ENCODE assay signal across 9 cellular contexts in genomic region chr3:4588410-4588809, GRCh38.
DNase-seq lines count a peak whose midpoint lies in the region; ATAC-seq and TF ChIP-seq lines count a peak whose summit lies in the region.
"Had no signal": no experiment of that assay in that cellular context is flagged by ENCODE, and none has a peak within 500 bp of the region (broad histone marks: within the 10 kb centered on the region; RNA-seq: fewer than 3 reads in every experiment).

No MANE protein-coding gene starts in this region.

- CTCF ChIA-PET in activated CD8-positive, alpha-beta memory T cell treated with anti-CD3 and anti-CD28 coated beads, Interleukin-2, amount 10 ng/mL, durations not matched to agents 7 days and 5 days (lab: Charles Lee), result interaction anchor here (0.8 to 1.8 kb wide), 5 partner anchors 45 to 248 kb away, joined by 3 to 10 read pairs (median 4); no protein-coding TSS in a partner anchor

- H3K27me3 ChIP-seq in foreskin keratinocyte (no peaks in the 10 kb centered on the region), gastrocnemius medialis (no peaks in the 10 kb centered on the region)

- no peaks in the 10 kb centered on the region for H3K9me3 Mint-ChIP-seq in activated CD8-positive, alpha-beta memory T cell treated with anti-CD3 and anti-CD28 coated beads, Interleukin-2, amount 10 ng/mL, durations not matched to agents 7 days and 5 days (ENCODE audit: low read depth)

- H3K4me1 Mint-ChIP-seq in activated CD8-positive, alpha-beta memory T cell treated with anti-CD3 and anti-CD28 coated beads, Interleukin-2, amount 10 ng/mL, durations not matched to agents 7 days and 5 days, result peaks cover 59% of the 10 kb centered on the region

- DNase-seq in activated CD8-positive, alpha-beta memory T cell treated with anti-CD3 and anti-CD28 coated beads, Interleukin-2, amount 10 ng/mL, durations not matched to agents 7 days and 5 days, result no peak
- DNase-seq in activated CD8-positive, alpha-beta memory T cell treated with anti-CD3 and anti-CD28 coated beads, Interleukin-2, amount 50 U/mL, for 48 hours, result no peak
- DNase-seq in foreskin keratinocyte (peak in 1 of 2 donors; percentile 58), superior temporal gyrus (ENCODE audit: extremely low spot score) (peak; percentile 58), gastrocnemius medialis (no peak), NCI-H1105 (lab: John Stamatoyannopoulos, UW) (no peak)
- DNase-seq: stimulated activated CD4-positive, alpha-beta T cell treated with anti-CD3 and anti-CD28 coated beads, Interleukin-1b, Interleukin-23, amount 100 ng/mL, for 48 hours had no signal

- no peaks in the 10 kb centered on the region for H3K4me1 ChIP-seq in foreskin keratinocyte
- peaks cover 0 to 3% of the 10 kb centered on the region in 2 donors for H3K4me1 ChIP-seq in gastrocnemius medialis

- H3K4me3 Mint-ChIP-seq in activated CD8-positive, alpha-beta memory T cell treated with anti-CD3 and anti-CD28 coated beads, Interleukin-2, amount 10 ng/mL, durations not matched to agents 7 days and 5 days, result no peak overlapping the region

- no peaks in the 10 kb centered on the region for H3K9me3 ChIP-seq in gastrocnemius medialis

- in situ Hi-C loops in gastrocnemius medialis (cut with MboI; ENCODE audit: low sequenced_read_pairs in 4 of 4), result no loop called here

- ATAC-seq in activated CD8-positive, alpha-beta memory T cell treated with anti-CD3 and anti-CD28 coated beads, Interleukin-2, amount 10 ng/mL, durations not matched to agents 7 days and 5 days, result peak; percentile 46
- ATAC-seq in SK-N-SH treated with all-trans-retinoic acid at 6 μM for 48 hours, result peak; percentile 92
- peak; percentile 71 for ATAC-seq in foreskin keratinocyte
- ATAC-seq in gastrocnemius medialis, result no peak
- no peak for ATAC-seq in HG02870 (IDR thresholded peaks at IDR 0.05; ENCODE audit: unreplicated experiment)

- H3K27ac ChIP-seq in foreskin keratinocyte, result no peak overlapping the region
- no peak overlapping the region for H3K27ac ChIP-seq in gastrocnemius medialis

- no peaks in the 10 kb centered on the region for H3K36me3 ChIP-seq in gastrocnemius medialis

- H3K36me3 Mint-ChIP-seq in activated CD8-positive, alpha-beta memory T cell treated with anti-CD3 and anti-CD28 coated beads, Interleukin-2, amount 10 ng/mL, durations not matched to agents 7 days and 5 days, result peaks cover 15% of the 10 kb centered on the region

- H3K4me3 ChIP-seq in gastrocnemius medialis, result no peak overlapping the region

- no peaks in the 10 kb centered on the region for H3K27me3 Mint-ChIP-seq in activated CD8-positive, alpha-beta memory T cell treated with anti-CD3 and anti-CD28 coated beads, Interleukin-2, amount 10 ng/mL, durations not matched to agents 7 days and 5 days

- no peak overlapping the region for H3K27ac Mint-ChIP-seq in activated CD8-positive, alpha-beta memory T cell treated with anti-CD3 and anti-CD28 coated beads, Interleukin-2, amount 10 ng/mL, durations not matched to agents 7 days and 5 days

- TF ChIP-seq POLR2A in gastrocnemius medialis (IDR thresholded peaks at IDR 0.05), result no peak

- TF ChIP-seq CTCF in foreskin keratinocyte (conservative IDR thresholded peaks at IDR 0.05) (no peak), gastrocnemius medialis (IDR thresholded peaks at IDR 0.05 in 4 of 5, conservative IDR thresholded peaks at IDR 0.05 in 1 of 5) (no peak)

- intact Hi-C loops in gastrocnemius medialis (cut with DNase I; ENCODE audit: low total_unique reads), result no loop called here

TF ChIP-seq in SK-N-SH treated with all-trans-retinoic acid at 6 μM for 48 hours, 23 proteins besides CTCF, POLR2A, EP300 and RAD21:
- no peak for TF ChIP-seq ZNF70 (CRISPR knock-in tag; IDR thresholded peaks at IDR 0.05)
- no peak for TF ChIP-seq ZFP30 (CRISPR knock-in tag; IDR thresholded peaks at IDR 0.05)
- TF ChIP-seq TCF4 (CRISPR knock-in tag; IDR thresholded peaks at IDR 0.05; ENCODE audit: borderline replicate concordance), result no peak
- TF ChIP-seq CSRNP3 (CRISPR knock-in tag; IDR thresholded peaks at IDR 0.05), result no peak
- TF ChIP-seq ZNF565 (CRISPR knock-in tag; conservative IDR thresholded peaks at IDR 0.05; ENCODE audit: low read depth), result no peak
- TF ChIP-seq ZC3H10 (CRISPR knock-in tag; IDR thresholded peaks at IDR 0.05), result no peak
- TF ChIP-seq TSHZ2 (CRISPR knock-in tag; IDR thresholded peaks at IDR 0.05), result no peak
- TF ChIP-seq POU6F1 (CRISPR knock-in tag; IDR thresholded peaks at IDR 0.05; ENCODE audit: borderline replicate concordance, low read depth), result no peak
- TF ChIP-seq ZNF8 (CRISPR knock-in tag; IDR thresholded peaks at IDR 0.05), result no peak
- TF ChIP-seq ARNTL (CRISPR knock-in tag; IDR thresholded peaks at IDR 0.05; ENCODE audit: borderline replicate concordance, low read depth), result no peak
- TF ChIP-seq OSR1 (CRISPR knock-in tag; IDR thresholded peaks at IDR 0.05), result no peak
- no peak for TF ChIP-seq GLIS3 (CRISPR knock-in tag; IDR thresholded peaks at IDR 0.05)
- TF ChIP-seq ZFP3 (CRISPR knock-in tag; IDR thresholded peaks at IDR 0.05), result no peak
- no peak for TF ChIP-seq ISL1 (CRISPR knock-in tag; IDR thresholded peaks at IDR 0.05)
- TF ChIP-seq ESRRG (CRISPR knock-in tag; IDR thresholded peaks at IDR 0.05), result no peak
- TF ChIP-seq RARB (CRISPR knock-in tag; IDR thresholded peaks at IDR 0.05), result no peak
TF ChIP-seq in SK-N-SH treated with all-trans-retinoic acid at 6 μM for 48 hours: peak in this region for 0.

Comparison
In these comparisons a context has a peak if more than half of its experiments do, and no peak if none do; other contexts are left out.
1. ATAC-seq: peak in activated CD8-positive, alpha-beta memory T cell treated with anti-CD3 and anti-CD28 coated beads, Interleukin-2, amount 10 ng/mL, durations not matched to agents 7 days and 5 days (single experiment), SK-N-SH treated with all-trans-retinoic acid at 6 μM for 48 hours (single experiment) and foreskin keratinocyte (single experiment); none in gastrocnemius medialis (0 of 2) and HG02870 (single experiment).